Comparison of ENCODE assay signal across 9 cellular contexts in the genomic region with DNA sequence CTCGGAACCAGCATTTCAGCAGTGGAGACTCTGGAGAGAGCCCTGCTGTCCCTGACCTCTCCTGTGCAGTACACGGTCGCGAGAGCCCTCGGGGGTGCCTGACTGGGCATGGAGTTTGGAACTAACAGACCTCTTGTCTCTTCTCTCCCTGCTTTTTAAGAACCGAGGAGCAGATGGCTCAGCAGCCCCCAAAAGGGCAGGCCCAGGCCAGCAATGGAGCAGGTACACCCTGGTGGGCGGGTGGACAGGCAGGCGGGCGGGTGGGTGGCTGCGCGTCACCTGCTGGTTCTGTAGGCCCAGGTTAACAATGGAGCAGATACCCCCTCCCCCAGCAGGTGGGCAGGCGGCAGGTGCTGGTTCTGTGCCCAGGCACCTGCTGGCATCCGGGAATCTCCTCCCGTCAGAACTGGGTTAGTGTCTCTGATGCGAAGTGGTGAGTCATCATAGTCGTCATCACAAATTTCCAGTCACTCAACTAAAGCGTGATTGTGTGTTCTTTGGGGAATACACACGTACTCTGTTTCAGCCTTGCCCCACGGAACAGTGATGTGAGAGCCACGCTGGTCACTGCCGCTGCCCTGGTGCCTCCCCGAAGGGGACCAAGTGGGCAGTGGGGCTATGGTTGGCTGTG. TPM values are rescaled to one million over a fixed set of nuclear protein-coding genes. Genes with fewer than 3 reads are reported as not detected.
DNase-seq lines count a peak whose midpoint lies in the region; TF ChIP-seq lines count a peak whose summit lies in the region.
"Had no signal": no experiment of that assay in that cellular context is flagged by ENCODE, and none has a peak within 500 bp of the region (broad histone marks: within the 10 kb centered on the region; RNA-seq: fewer than 3 reads in every experiment).

No MANE protein-coding gene starts in this region.

- no peak for TF ChIP-seq EP300 in esophagus muscularis mucosa (IDR thresholded peaks at IDR 0.05)

- intact Hi-C loops in esophagus muscularis mucosa (cut with DNase I), result no loop called here

- 82% methylated on average over 17 of the region's 22 CpGs for WGBS in esophagus muscularis mucosa

- no peaks in the 10 kb centered on the region for H3K9me3 ChIP-seq in esophagus muscularis mucosa
- H3K9me3 ChIP-seq: lower lobe of right lung had no signal

- H3K4me1 ChIP-seq in esophagus muscularis mucosa, result peaks cover 0 to 15% (median 0%) of the 10 kb centered on the region in 4 donors
- H3K4me1 ChIP-seq: lower lobe of right lung had no signal

- no peak overlapping the region for H3K4me3 ChIP-seq in H7 (ENCODE audit: insufficient read depth, low read depth, low read length)
- no peak overlapping the region for H3K4me3 ChIP-seq in esophagus muscularis mucosa
- H3K4me3 ChIP-seq: lower lobe of right lung had no signal

- no peak overlapping the region for H3K27ac ChIP-seq in esophagus muscularis mucosa (replicated peaks in 1 of 4)
- H3K27ac ChIP-seq: lower lobe of right lung had no signal

- H3K27me3 ChIP-seq in H7 (ENCODE audit: control insufficient read depth, insufficient read depth, low read length) (no peaks in the 10 kb centered on the region), esophagus muscularis mucosa (no peaks in the 10 kb centered on the region)

- TF ChIP-seq POLR2A in esophagus muscularis mucosa (IDR thresholded peaks at IDR 0.05; ENCODE audit: low read depth), result no peak

- DNase-seq in NCI-H1417 (lab: John Stamatoyannopoulos, UW) (peak in 2 of 3 experiments; percentile 57 to 72), NCI-H1417 treated with DMSO at 0.1 percent for 48 hours (lab: John Stamatoyannopoulos, UW) (no peak), T-helper 22 cell (ENCODE audit: low read depth) (peak; percentile 69), H7 (no peak), esophagus muscularis mucosa (ENCODE audit: extremely low spot score) (no peak), GM19240 (ENCODE audit: insufficient read length, low spot score) (no peak)
- DNase-seq in effector CD4-positive, alpha-beta T cell, result peak; percentile 45
- DNase-seq in stimulated activated CD4-positive, alpha-beta T cell treated with anti-CD3 and anti-CD28 coated beads, Interleukin-15, amount 100 ng/mL, for 1 hour (ENCODE audit: low read depth in 1 of 2, low spot score in 1 of 2), result peak; percentile 21 to 43
- DNase-seq: lower lobe of right lung had no signal

- no peak for TF ChIP-seq CTCF in esophagus muscularis mucosa (IDR thresholded peaks at IDR 0.05)

- no peaks in the 10 kb centered on the region for H3K36me3 ChIP-seq in H7 (replicated peaks; ENCODE audit: control insufficient read depth, insufficient read depth, low read length)
- peaks cover 8 to 72% (median 63%) of the 10 kb centered on the region in 4 donors for H3K36me3 ChIP-seq in esophagus muscularis mucosa

RNA-seq across cellular contexts. Expression of a gene that starts 41.1 kb away (rescaled TPM):
- 17.1 and 18.9 TPM in 2 replicates for total RNA-seq in H7 (2014; rRNA removed; shearing (Covaris generic))
- total RNA-seq in esophagus muscularis mucosa, result 100 to 1,000 TPM in 1 of 4 donors, 10 to 100 TPM in 3; 20.0 to 126 (median 63.8) TPM

Comparison
In these comparisons a context has a peak if more than half of its experiments do, and no peak if none do; other contexts are left out.
1. DNase-seq: peak in NCI-H1417 (2 of 3), T-helper 22 cell (single experiment), effector CD4-positive, alpha-beta T cell (single experiment) and stimulated activated CD4-positive, alpha-beta T cell treated with anti-CD3 and anti-CD28 coated beads, Interleukin-15, amount 100 ng/mL, for 1 hour (2 of 2); none in NCI-H1417 treated with DMSO at 0.1 percent for 48 hours (single experiment), H7 (single experiment), esophagus muscularis mucosa (single experiment) and GM19240 (single experiment).